ENCODE assay signal across 20 cellular contexts in genomic region chr5:126694403-126694802, GRCh38.
"Had no signal": no experiment of that assay in that cellular context is flagged by ENCODE, and none has a peak within 500 bp of the region (broad histone marks: within the 10 kb centered on the region; RNA-seq: fewer than 3 reads in every experiment).

No MANE protein-coding gene starts in this region.

- H3K27ac ChIP-seq: adrenal gland, prostate gland, right lobe of liver, stomach had no signal

- H3K4me3 Mint-ChIP-seq: activated CD4-positive, alpha-beta T cell treated with anti-CD3 and anti-CD28 coated beads, Interleukin-2, amount 10 ng/mL, durations not matched to agents 7 days and 5 days; central memory CD8-positive, alpha-beta T cell; natural killer cell treated with Interleukin-12 subunit alpha and Interleukin-12 subunit beta and Interleukin-15 and Interleukin-18, amount 100 ng/mL, for 72 hours had no signal

- DNase-seq: activated CD4-positive, alpha-beta T cell treated with anti-CD3 and anti-CD28 coated beads, Interleukin-2, amount 10 ng/mL, durations not matched to agents 7 days and 5 days; activated CD4-positive, CD25-positive, alpha-beta regulatory T cell; activated CD8-positive, alpha-beta memory T cell treated with anti-CD3 and anti-CD28 coated beads for 24 hours; activated naive CD4-positive, alpha-beta T cell treated with Interleukin-2 at 50 U/mL for 16 hours; adrenal gland; effector memory CD4-positive, alpha-beta T cell; erythroblast; glutamatergic neuron; mammary epithelial cell; nucleus accumbens; right lobe of liver; stimulated activated CD4-positive, alpha-beta T cell treated with anti-CD3 and anti-CD28 coated beads, Interleukin-12 subunit alpha, Interleukin-12 subunit beta, amount 100 ng/mL, for 4 hours; stimulated activated CD4-positive, alpha-beta T cell treated with anti-CD3 and anti-CD28 coated beads, Interleukin-2, amount 100 ng/mL, for 48 hours; stimulated activated CD8-positive, alpha-beta memory T cell treated with anti-CD3 and anti-CD28 coated beads, Interleukin-4, amount 100 ng/mL, for 48 hours; stomach; T-helper 2 cell had no signal

- H3K9me3 ChIP-seq: adrenal gland, prostate gland, right lobe of liver, stomach had no signal

- H3K9me3 Mint-ChIP-seq: activated CD4-positive, alpha-beta T cell treated with anti-CD3 and anti-CD28 coated beads, Interleukin-2, amount 10 ng/mL, durations not matched to agents 7 days and 5 days; brain; central memory CD8-positive, alpha-beta T cell; natural killer cell treated with Interleukin-12 subunit alpha and Interleukin-12 subunit beta and Interleukin-15 and Interleukin-18, amount 100 ng/mL, for 72 hours had no signal

- H3K4me1 ChIP-seq: adrenal gland, prostate gland, right lobe of liver, stomach had no signal

- H3K4me1 Mint-ChIP-seq: brain; central memory CD8-positive, alpha-beta T cell had no signal

- H3K36me3 Mint-ChIP-seq: brain; natural killer cell treated with Interleukin-12 subunit alpha and Interleukin-12 subunit beta and Interleukin-15 and Interleukin-18, amount 100 ng/mL, for 72 hours had no signal

- H3K36me3 ChIP-seq: adrenal gland, prostate gland, right lobe of liver, stomach had no signal

- H3K27me3 ChIP-seq: adrenal gland, right lobe of liver, stomach had no signal

- ATAC-seq: natural killer cell treated with Interleukin-12 subunit alpha and Interleukin-12 subunit beta and Interleukin-15 and Interleukin-18, amount 100 ng/mL, for 72 hours; right lobe of liver had no signal

- H3K27me3 Mint-ChIP-seq: central memory CD8-positive, alpha-beta T cell had no signal

- H3K27ac Mint-ChIP-seq: activated CD4-positive, alpha-beta T cell treated with anti-CD3 and anti-CD28 coated beads, Interleukin-2, amount 10 ng/mL, durations not matched to agents 7 days and 5 days had no signal

- H3K4me3 ChIP-seq: adrenal gland, prostate gland, right lobe of liver, stomach had no signal
